ENCODE assay signal across 1 cellular context in the genomic region with DNA sequence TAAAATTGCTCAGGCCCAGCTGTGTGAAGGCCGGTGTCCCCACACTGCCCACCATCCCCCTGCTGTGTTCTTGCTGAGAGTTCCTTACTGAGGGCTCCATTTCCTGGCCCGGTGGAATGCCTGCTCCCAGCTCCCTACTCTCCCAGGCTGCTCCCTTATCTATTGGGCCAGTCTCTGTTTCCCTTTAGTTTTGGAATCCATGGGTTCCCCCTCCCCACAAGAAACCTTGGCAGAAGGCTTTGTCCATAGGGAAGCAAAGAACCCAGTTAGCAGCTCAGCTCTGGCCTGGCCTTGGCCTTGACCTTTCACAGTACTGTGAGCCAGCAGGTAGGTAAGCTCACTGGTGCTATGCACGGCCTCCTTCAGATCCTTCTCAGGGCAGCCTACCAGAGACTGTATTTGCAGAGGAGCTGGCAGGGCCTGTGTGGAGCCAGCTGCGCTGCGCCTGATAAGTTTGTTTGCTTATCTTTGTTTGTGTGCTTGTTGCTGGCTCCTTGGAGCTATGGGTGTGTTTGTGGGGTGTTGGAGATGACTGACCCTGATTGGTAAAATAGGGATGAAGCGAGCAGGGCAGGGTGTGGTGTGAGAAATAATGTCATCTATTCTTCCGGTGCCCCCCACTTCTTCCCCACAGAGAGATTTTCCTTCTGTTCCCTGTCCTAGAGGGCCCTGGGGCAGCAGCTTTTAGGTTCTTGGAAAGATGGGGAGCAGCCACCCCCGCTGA.
A peak's percentile ranks its signal among the peaks of the same experiment; 100 is the strongest.
TF ChIP-seq lines count a peak whose summit lies in the region.

No MANE protein-coding gene starts in this region.

TF ChIP-seq in K562, 482 proteins besides CTCF, POLR2A, EP300 and RAD21 (continued from another document and continues in another):
- TF ChIP-seq, protein P1, sequence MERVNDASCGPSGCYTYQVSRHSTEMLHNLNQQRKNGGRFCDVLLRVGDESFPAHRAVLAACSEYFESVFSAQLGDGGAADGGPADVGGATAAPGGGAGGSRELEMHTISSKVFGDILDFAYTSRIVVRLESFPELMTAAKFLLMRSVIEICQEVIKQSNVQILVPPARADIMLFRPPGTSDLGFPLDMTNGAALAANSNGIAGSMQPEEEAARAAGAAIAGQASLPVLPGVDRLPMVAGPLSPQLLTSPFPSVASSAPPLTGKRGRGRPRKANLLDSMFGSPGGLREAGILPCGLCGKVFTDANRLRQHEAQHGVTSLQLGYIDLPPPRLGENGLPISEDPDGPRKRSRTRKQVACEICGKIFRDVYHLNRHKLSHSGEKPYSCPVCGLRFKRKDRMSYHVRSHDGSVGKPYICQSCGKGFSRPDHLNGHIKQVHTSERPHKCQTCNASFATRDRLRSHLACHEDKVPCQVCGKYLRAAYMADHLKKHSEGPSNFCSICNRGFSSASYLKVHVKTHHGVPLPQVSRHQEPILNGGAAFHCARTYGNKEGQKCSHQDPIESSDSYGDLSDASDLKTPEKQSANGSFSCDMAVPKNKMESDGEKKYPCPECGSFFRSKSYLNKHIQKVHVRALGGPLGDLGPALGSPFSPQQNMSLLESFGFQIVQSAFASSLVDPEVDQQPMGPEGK (CRISPR knock-in tag; IDR thresholded peaks at IDR 0.05; ENCODE audit: borderline replicate concordance): no peak
- TF ChIP-seq ZNF232 (CRISPR knock-in tag; IDR thresholded peaks at IDR 0.05) (no peak), NR1H2 (CRISPR knock-in tag; IDR thresholded peaks at IDR 0.05) (no peak), SIN3A (IDR thresholded peaks at IDR 0.05; ENCODE audit: borderline replicate concordance in 2 of 2, control insufficient read depth in 1 of 2, low read depth in 2 of 2, low read length in 2 of 2) (peak in 1 of 2 experiments; percentile 5; a peak in 1 of 4 replicates), GATAD2B (IDR thresholded peaks at IDR 0.05; ENCODE audit: borderline replicate concordance) (no peak), ZNF77 (CRISPR knock-in tag; IDR thresholded peaks at IDR 0.05) (no peak), CSDE1 (IDR thresholded peaks at IDR 0.05) (no peak), NFYB (IDR thresholded peaks at IDR 0.05; ENCODE audit: extremely low read depth, insufficient read length) (no peak), NFIC (IDR thresholded peaks at IDR 0.05) (peak; percentile 93), TCF7L2 (IDR thresholded peaks at IDR 0.05; ENCODE audit: low read depth, low read length) (no peak), ZNF121 (CRISPR knock-in tag; conservative IDR thresholded peaks at IDR 0.05) (no peak), RBM25 (IDR thresholded peaks at IDR 0.05; ENCODE audit: low read depth, low read length, severe bottlenecking) (no peak), POLR3G (IDR thresholded peaks at IDR 0.05; ENCODE audit: extremely low read depth, insufficient read length, insufficient replicate concordance) (no peak), TAF9B (IDR thresholded peaks at IDR 0.05; ENCODE audit: partially characterized antibody) (no peak), CHCHD3 (CRISPR knock-in tag; IDR thresholded peaks at IDR 0.05) (no peak), BDP1 (IDR thresholded peaks at IDR 0.05; ENCODE audit: insufficient read depth, insufficient read length) (no peak), TRIM24 (IDR thresholded peaks at IDR 0.05) (peak; percentile 86 to 90), ZNF134 (CRISPR knock-in tag; conservative IDR thresholded peaks at IDR 0.05) (peak; percentile 73), HDAC6 (IDR thresholded peaks at IDR 0.05; ENCODE audit: low read depth, low read length) (no peak), POLR2AphosphoS2 (IDR thresholded peaks at IDR 0.05; ENCODE audit: low read length) (no peak), CREM (IDR thresholded peaks at IDR 0.05; ENCODE audit: low read depth) (peak; percentile 81), HNRNPK (IDR thresholded peaks at IDR 0.05; ENCODE audit: low read depth, low read length, poor library complexity, severe bottlenecking) (no peak), PHF8 (IDR thresholded peaks at IDR 0.05; ENCODE audit: borderline replicate concordance, low read length) (no peak; the same call in 1 of the 2 replicates), DACH1 (IDR thresholded peaks at IDR 0.05; ENCODE audit: partially characterized antibody) (peak; percentile 84), GABPB1 (CRISPR knock-in tag; IDR thresholded peaks at IDR 0.05) (no peak; the same call in 1 of the 2 replicates)
- TF ChIP-seq, protein P2, sequence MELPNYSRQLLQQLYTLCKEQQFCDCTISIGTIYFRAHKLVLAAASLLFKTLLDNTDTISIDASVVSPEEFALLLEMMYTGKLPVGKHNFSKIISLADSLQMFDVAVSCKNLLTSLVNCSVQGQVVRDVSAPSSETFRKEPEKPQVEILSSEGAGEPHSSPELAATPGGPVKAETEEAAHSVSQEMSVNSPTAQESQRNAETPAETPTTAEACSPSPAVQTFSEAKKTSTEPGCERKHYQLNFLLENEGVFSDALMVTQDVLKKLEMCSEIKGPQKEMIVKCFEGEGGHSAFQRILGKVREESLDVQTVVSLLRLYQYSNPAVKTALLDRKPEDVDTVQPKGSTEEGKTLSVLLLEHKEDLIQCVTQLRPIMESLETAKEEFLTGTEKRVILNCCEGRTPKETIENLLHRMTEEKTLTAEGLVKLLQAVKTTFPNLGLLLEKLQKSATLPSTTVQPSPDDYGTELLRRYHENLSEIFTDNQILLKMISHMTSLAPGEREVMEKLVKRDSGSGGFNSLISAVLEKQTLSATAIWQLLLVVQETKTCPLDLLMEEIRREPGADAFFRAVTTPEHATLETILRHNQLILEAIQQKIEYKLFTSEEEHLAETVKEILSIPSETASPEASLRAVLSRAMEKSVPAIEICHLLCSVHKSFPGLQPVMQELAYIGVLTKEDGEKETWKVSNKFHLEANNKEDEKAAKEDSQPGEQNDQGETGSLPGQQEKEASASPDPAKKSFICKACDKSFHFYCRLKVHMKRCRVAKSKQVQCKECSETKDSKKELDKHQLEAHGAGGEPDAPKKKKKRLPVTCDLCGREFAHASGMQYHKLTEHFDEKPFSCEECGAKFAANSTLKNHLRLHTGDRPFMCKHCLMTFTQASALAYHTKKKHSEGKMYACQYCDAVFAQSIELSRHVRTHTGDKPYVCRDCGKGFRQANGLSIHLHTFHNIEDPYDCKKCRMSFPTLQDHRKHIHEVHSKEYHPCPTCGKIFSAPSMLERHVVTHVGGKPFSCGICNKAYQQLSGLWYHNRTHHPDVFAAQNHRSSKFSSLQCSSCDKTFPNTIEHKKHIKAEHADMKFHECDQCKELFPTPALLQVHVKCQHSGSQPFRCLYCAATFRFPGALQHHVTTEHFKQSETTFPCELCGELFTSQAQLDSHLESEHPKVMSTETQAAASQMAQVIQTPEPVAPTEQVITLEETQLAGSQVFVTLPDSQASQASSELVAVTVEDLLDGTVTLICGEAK (IDR thresholded peaks at IDR 0.05): no peak
- TF ChIP-seq, protein P2 (CRISPR knock-in tag; IDR thresholded peaks at IDR 0.05): no peak
- TF ChIP-seq, protein P3, sequence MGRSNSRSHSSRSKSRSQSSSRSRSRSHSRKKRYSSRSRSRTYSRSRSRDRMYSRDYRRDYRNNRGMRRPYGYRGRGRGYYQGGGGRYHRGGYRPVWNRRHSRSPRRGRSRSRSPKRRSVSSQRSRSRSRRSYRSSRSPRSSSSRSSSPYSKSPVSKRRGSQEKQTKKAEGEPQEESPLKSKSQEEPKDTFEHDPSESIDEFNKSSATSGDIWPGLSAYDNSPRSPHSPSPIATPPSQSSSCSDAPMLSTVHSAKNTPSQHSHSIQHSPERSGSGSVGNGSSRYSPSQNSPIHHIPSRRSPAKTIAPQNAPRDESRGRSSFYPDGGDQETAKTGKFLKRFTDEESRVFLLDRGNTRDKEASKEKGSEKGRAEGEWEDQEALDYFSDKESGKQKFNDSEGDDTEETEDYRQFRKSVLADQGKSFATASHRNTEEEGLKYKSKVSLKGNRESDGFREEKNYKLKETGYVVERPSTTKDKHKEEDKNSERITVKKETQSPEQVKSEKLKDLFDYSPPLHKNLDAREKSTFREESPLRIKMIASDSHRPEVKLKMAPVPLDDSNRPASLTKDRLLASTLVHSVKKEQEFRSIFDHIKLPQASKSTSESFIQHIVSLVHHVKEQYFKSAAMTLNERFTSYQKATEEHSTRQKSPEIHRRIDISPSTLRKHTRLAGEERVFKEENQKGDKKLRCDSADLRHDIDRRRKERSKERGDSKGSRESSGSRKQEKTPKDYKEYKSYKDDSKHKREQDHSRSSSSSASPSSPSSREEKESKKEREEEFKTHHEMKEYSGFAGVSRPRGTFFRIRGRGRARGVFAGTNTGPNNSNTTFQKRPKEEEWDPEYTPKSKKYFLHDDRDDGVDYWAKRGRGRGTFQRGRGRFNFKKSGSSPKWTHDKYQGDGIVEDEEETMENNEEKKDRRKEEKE (IDR thresholded peaks at IDR 0.05; ENCODE audit: borderline replicate concordance in 1 of 2, control insufficient read depth in 1 of 2, low read depth in 2 of 2, low read length in 1 of 2): no peak
- TF ChIP-seq, protein P4, sequence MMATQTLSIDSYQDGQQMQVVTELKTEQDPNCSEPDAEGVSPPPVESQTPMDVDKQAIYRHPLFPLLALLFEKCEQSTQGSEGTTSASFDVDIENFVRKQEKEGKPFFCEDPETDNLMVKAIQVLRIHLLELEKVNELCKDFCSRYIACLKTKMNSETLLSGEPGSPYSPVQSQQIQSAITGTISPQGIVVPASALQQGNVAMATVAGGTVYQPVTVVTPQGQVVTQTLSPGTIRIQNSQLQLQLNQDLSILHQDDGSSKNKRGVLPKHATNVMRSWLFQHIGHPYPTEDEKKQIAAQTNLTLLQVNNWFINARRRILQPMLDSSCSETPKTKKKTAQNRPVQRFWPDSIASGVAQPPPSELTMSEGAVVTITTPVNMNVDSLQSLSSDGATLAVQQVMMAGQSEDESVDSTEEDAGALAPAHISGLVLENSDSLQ (IDR thresholded peaks at IDR 0.05): no peak
- TF ChIP-seq, protein P5, sequence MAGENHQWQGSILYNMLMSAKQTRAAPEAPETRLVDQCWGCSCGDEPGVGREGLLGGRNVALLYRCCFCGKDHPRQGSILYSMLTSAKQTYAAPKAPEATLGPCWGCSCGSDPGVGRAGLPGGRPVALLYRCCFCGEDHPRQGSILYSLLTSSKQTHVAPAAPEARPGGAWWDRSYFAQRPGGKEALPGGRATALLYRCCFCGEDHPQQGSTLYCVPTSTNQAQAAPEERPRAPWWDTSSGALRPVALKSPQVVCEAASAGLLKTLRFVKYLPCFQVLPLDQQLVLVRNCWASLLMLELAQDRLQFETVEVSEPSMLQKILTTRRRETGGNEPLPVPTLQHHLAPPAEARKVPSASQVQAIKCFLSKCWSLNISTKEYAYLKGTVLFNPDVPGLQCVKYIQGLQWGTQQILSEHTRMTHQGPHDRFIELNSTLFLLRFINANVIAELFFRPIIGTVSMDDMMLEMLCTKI (IDR thresholded peaks at IDR 0.05; ENCODE audit: partially characterized antibody): no peak
- TF ChIP-seq, protein P6, sequence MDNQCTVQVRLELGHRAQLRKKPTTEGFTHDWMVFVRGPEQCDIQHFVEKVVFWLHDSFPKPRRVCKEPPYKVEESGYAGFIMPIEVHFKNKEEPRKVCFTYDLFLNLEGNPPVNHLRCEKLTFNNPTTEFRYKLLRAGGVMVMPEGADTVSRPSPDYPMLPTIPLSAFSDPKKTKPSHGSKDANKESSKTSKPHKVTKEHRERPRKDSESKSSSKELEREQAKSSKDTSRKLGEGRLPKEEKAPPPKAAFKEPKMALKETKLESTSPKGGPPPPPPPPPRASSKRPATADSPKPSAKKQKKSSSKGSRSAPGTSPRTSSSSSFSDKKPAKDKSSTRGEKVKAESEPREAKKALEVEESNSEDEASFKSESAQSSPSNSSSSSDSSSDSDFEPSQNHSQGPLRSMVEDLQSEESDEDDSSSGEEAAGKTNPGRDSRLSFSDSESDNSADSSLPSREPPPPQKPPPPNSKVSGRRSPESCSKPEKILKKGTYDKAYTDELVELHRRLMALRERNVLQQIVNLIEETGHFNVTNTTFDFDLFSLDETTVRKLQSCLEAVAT (IDR thresholded peaks at IDR 0.05): 0 out of 4 replicates have a peak, but pooled peaks of 1 of the 2 experiments have one; percentile 28
- TF ChIP-seq, protein P7, sequence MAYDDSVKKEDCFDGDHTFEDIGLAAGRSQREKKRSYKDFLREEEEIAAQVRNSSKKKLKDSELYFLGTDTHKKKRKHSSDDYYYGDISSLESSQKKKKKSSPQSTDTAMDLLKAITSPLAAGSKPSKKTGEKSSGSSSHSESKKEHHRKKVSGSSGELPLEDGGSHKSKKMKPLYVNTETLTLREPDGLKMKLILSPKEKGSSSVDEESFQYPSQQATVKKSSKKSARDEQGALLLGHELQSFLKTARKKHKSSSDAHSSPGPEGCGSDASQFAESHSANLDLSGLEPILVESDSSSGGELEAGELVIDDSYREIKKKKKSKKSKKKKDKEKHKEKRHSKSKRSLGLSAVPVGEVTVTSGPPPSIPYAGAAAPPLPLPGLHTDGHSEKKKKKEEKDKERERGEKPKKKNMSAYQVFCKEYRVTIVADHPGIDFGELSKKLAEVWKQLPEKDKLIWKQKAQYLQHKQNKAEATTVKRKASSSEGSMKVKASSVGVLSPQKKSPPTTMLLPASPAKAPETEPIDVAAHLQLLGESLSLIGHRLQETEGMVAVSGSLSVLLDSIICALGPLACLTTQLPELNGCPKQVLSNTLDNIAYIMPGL (CRISPR knock-in tag; IDR thresholded peaks at IDR 0.05): no peak
- TF ChIP-seq, protein P8, sequence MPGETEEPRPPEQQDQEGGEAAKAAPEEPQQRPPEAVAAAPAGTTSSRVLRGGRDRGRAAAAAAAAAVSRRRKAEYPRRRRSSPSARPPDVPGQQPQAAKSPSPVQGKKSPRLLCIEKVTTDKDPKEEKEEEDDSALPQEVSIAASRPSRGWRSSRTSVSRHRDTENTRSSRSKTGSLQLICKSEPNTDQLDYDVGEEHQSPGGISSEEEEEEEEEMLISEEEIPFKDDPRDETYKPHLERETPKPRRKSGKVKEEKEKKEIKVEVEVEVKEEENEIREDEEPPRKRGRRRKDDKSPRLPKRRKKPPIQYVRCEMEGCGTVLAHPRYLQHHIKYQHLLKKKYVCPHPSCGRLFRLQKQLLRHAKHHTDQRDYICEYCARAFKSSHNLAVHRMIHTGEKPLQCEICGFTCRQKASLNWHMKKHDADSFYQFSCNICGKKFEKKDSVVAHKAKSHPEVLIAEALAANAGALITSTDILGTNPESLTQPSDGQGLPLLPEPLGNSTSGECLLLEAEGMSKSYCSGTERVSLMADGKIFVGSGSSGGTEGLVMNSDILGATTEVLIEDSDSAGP (CRISPR knock-in tag; IDR thresholded peaks at IDR 0.05): no peak
